ENCODE assay signal across 18 cellular contexts in the genomic region with DNA sequence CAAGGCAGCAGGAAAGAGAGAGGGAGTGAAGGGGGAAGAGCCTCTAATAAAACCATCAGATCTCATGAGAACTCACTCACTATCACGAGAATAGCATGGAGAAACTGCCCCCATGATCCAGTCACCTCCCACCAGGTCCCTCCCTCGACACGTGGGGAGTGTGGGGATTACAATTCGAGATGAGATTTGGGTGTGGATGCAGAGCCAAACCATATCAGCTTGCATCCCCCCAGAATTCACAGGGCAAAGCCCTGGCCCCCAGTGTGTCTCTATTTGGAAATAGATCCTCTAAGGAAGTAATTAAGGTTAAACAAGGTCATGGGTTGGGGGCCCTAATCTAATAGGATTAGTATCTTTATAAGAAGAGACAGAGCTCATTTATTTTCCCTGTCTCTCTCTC. TPM values are rescaled to one million over a fixed set of nuclear protein-coding genes. Genes with fewer than 3 reads are reported as not detected.
A peak's percentile ranks its signal among the peaks of the same experiment; 100 is the strongest.
DNase-seq lines count a peak whose midpoint lies in the region; ATAC-seq and TF ChIP-seq lines count a peak whose summit lies in the region.
"Had no signal": no experiment of that assay in that cellular context is flagged by ENCODE, and none has a peak within 500 bp of the region (broad histone marks: within the 10 kb centered on the region; RNA-seq: fewer than 3 reads in every experiment).

No MANE protein-coding gene starts in this region.

- H3K27me3 Mint-ChIP-seq in neural progenitor cell (ENCODE audit: insufficient read depth, low read depth), result peaks cover 18% of the 10 kb centered on the region

- 26 to 36% methylated on average over 4 of the region's 4 CpGs for WGBS in heart right ventricle, 2 donors

- H3K79me2 ChIP-seq in neural progenitor cell (ENCODE audit: low read depth), result no peaks in the 10 kb centered on the region

- no peak overlapping the region for H3K27ac Mint-ChIP-seq in neural progenitor cell
- H3K27ac Mint-ChIP-seq: CD4-positive, alpha-beta T cell; GM23338; HFFc6; IgD-negative memory B cell had no signal

- peaks cover 39% of the 10 kb centered on the region for H3K27me3 ChIP-seq in neural progenitor cell
- peaks cover 0 to 31% (median 22%) of the 10 kb centered on the region in 7 donors for H3K27me3 ChIP-seq in heart right ventricle

- H3K9me3 Mint-ChIP-seq in neural progenitor cell, result peaks cover 2% of the 10 kb centered on the region
- H3K9me3 Mint-ChIP-seq: CD4-positive, alpha-beta T cell had no signal

- H3K4me3 Mint-ChIP-seq in neural progenitor cell, result no peak overlapping the region
- H3K4me3 Mint-ChIP-seq: CD4-positive, alpha-beta T cell; GM23338; HFFc6; IgD-negative memory B cell had no signal

- H3K4me1 ChIP-seq in neural progenitor cell, result peaks cover 13% of the 10 kb centered on the region
- H3K4me1 ChIP-seq in heart right ventricle, result no peaks in the 10 kb centered on the region
- H3K4me1 ChIP-seq: Caco-2 had no signal

- ATAC-seq in HG02884 (IDR thresholded peaks at IDR 0.05; ENCODE audit: unreplicated experiment) (no peak), GM19023 (IDR thresholded peaks at IDR 0.05; ENCODE audit: unreplicated experiment) (no peak), heart right ventricle (no peak)
- ATAC-seq: GM23338, HepG2 had no signal

- intact Hi-C loops in heart right ventricle (cut with DNase I), result loop anchor here in 6 of 10 donors (5.0 to 10.0 kb wide), 3 partner anchors 208 to 325 kb away; no protein-coding TSS in a partner anchor

- peaks cover 11% of the 10 kb centered on the region for H3K4me1 Mint-ChIP-seq in neural progenitor cell
- H3K4me1 Mint-ChIP-seq: GM23338, IgD-negative memory B cell had no signal

- peak overlapping the region; percentile 26; the same call in 1 of the 2 replicates for H3K27ac ChIP-seq in VCaP
- no peak overlapping the region for H3K27ac ChIP-seq in neural progenitor cell
- H3K27ac ChIP-seq in heart right ventricle, result no peak overlapping the region
- H3K27ac ChIP-seq: C4-2B had no signal

- no peak for TF ChIP-seq CTCF in VCaP (conservative IDR thresholded peaks at IDR 0.05)
- no peak for TF ChIP-seq CTCF in neural progenitor cell (IDR thresholded peaks at IDR 0.05)
- TF ChIP-seq CTCF in heart right ventricle (IDR thresholded peaks at IDR 0.05), result no peak

- H2AFZ ChIP-seq in neural progenitor cell (replicated peaks), result no peak overlapping the region
- H2AFZ ChIP-seq: GM23338 had no signal

- no peak overlapping the region for H3K4me3 ChIP-seq in neural progenitor cell
- no peak overlapping the region for H3K4me3 ChIP-seq in heart right ventricle
- H3K4me3 ChIP-seq: GM23338 had no signal

- H3F3A ChIP-seq in neural progenitor cell (ENCODE audit: low read depth), result no peaks in the 10 kb centered on the region

- H3K9ac ChIP-seq in neural progenitor cell, result no peak overlapping the region

- peak overlapping the region; percentile 59 for H3K4me2 ChIP-seq in neural progenitor cell
- H3K4me2 ChIP-seq: GM23338 had no signal

- no peaks in the 10 kb centered on the region for H4K20me1 ChIP-seq in neural progenitor cell (ENCODE audit: low read depth)

- H3K36me3 Mint-ChIP-seq in neural progenitor cell, result no peaks in the 10 kb centered on the region
- H3K36me3 Mint-ChIP-seq: IgD-negative memory B cell had no signal

- H3K9me3 ChIP-seq in neural progenitor cell (ENCODE audit: low read depth) (no peaks in the 10 kb centered on the region), heart right ventricle (peaks cover 0 to 3% (median 0%) of the 10 kb centered on the region in 11 donors)
- H3K9me3 ChIP-seq: Caco-2 had no signal

- H3K36me3 ChIP-seq in neural progenitor cell, result no peaks in the 10 kb centered on the region
- no peaks in the 10 kb centered on the region for H3K36me3 ChIP-seq in heart right ventricle

- DNase-seq in NCI-H82 treated with DMSO at 0.1 percent for 48 hours (lab: John Stamatoyannopoulos, UW; ENCODE audit: unreplicated experiment) (peak; percentile 75), neural progenitor cell (ENCODE audit: low spot score) (peak; percentile 30), heart right ventricle (no peak)
- DNase-seq in activated effector memory CD4-positive, alpha-beta T cell treated with Interleukin-2 at 50 U/mL for 16 hours, result no peak
- DNase-seq: ACHN; AML-193; Caco-2; CD4-positive, alpha-beta T cell; HCEC 1CT; HFFc6 had no signal

RNA-seq across cellular contexts. Expression of gene TCL1A, which starts 56.1 kb away (rescaled TPM):
- total RNA-seq in neural progenitor cell (ENCODE audit: low replicate concordance) (not detected in 2 replicates), heart right ventricle (under 1 TPM in 1 of 10 donors, not detected in 9; 0.58 TPM)
- polyA plus RNA-seq in heart right ventricle, result under 1 TPM in 1 of 2 donors, not detected in 1; 0.33 TPM
- total RNA-seq: Caco-2; CD4-positive, alpha-beta T cell; HepG2; HFFc6 had no signal
- polyA plus RNA-seq: BJ, HepG2 had no signal

Comparison
In these comparisons a context has a peak if more than half of its experiments do, and no peak if none do; other contexts are left out.
1. DNase-seq: peak in NCI-H82 treated with DMSO at 0.1 percent for 48 hours (single experiment) and neural progenitor cell (single experiment); none in activated effector memory CD4-positive, alpha-beta T cell treated with Interleukin-2 at 50 U/mL for 16 hours (single experiment) and heart right ventricle (0 of 2).